21 cellular contexts compared by ENCODE assay signal in the genomic region with DNA sequence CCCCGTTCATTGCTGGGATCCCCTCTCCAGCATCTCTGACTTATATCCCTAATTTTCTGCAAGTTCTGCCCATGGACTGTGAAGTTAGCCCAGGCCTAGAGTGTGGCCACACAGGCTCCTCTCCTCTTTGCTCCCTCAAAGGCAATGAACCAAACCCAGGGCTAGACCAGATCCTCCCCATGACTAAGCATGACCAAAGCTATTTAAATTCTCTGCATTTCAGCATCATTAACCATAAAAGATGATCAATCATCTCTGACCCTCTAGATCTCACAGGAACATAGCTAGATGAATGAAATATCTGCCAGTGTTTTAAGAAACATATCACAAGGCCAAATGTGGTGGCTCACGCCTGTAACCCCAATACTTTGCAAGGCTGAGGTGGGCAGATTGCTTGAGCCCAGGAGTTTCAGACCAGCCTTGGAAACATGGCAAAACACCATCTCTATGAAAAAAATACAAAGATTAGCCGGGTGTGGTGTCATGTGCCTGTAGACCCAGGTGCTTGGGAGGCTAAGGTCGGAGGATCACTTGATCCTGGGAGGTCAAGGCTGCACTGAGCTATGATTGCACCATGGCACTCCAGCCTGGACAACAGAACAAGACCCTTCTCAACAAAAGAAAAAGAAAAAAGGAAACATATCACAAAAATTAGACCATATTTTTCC. TPM values are rescaled to one million over a fixed set of nuclear protein-coding genes. Genes with fewer than 3 reads are reported as not detected.
DNase-seq lines count a peak whose midpoint lies in the region; ATAC-seq and TF ChIP-seq lines count a peak whose summit lies in the region.
"Had no signal": no experiment of that assay in that cellular context is flagged by ENCODE, and none has a peak within 500 bp of the region (broad histone marks: within the 10 kb centered on the region; RNA-seq: fewer than 3 reads in every experiment).

No MANE protein-coding gene starts in this region.

- H3K4me1 Mint-ChIP-seq in HFFc6 (ENCODE audit: low read depth) = peaks cover 61% of the 10 kb centered on the region
- H3K4me1 Mint-ChIP-seq in activated CD4-positive, alpha-beta memory T cell treated with anti-CD3 and anti-CD28 coated beads, Interleukin-2, amount 10 ng/mL, durations not matched to agents 7 days and 5 days = peaks cover 3% of the 10 kb centered on the region
- peaks cover 5% of the 10 kb centered on the region for H3K4me1 Mint-ChIP-seq in CD4-positive, alpha-beta T cell (ENCODE audit: low read depth)
- H3K4me1 Mint-ChIP-seq: nephron progenitor cell had no signal

- H3K27ac ChIP-seq in CD4-positive, alpha-beta T cell (ENCODE audit: low read depth, low read length) = no peak overlapping the region

- peaks cover 7% of the 10 kb centered on the region for H3K27me3 Mint-ChIP-seq in HFFc6 (ENCODE audit: insufficient read depth)
- H3K27me3 Mint-ChIP-seq in activated CD4-positive, alpha-beta memory T cell treated with anti-CD3 and anti-CD28 coated beads, Interleukin-2, amount 10 ng/mL, durations not matched to agents 7 days and 5 days = peaks cover 4% of the 10 kb centered on the region
- no peaks in the 10 kb centered on the region for H3K27me3 Mint-ChIP-seq in CD4-positive, alpha-beta T cell
- H3K27me3 Mint-ChIP-seq: stimulated activated naive CD8-positive, alpha-beta T cell treated with anti-CD3 and anti-CD28 coated beads, Interleukin-15, amount 100 ng/mL, for 72 hours had no signal

- in situ Hi-C loops in ACHN (cut with HindIII; ENCODE audit: low pct_ligation_motif_present, low pct_unique_long_range_greater_than_20kb, low sequenced_read_pairs) = no loop called here

- H3K4me3 Mint-ChIP-seq in HFFc6 = peak overlapping the region; percentile 34
- H3K4me3 Mint-ChIP-seq in activated CD4-positive, alpha-beta memory T cell treated with anti-CD3 and anti-CD28 coated beads, Interleukin-2, amount 10 ng/mL, durations not matched to agents 7 days and 5 days = no peak overlapping the region
- no peak overlapping the region for H3K4me3 Mint-ChIP-seq in CD4-positive, alpha-beta T cell
- H3K4me3 Mint-ChIP-seq: nephron progenitor cell; stimulated activated naive CD8-positive, alpha-beta T cell treated with anti-CD3 and anti-CD28 coated beads, Interleukin-15, amount 100 ng/mL, for 72 hours; WTC11 had no signal

- TF ChIP-seq CTCF in HFFc6 (IDR thresholded peaks at IDR 0.05) (no peak), foreskin fibroblast (IDR thresholded peaks at IDR 0.05; ENCODE audit: low read depth, low read length) (no peak)
- TF ChIP-seq CTCF in CD4-positive, alpha-beta T cell (IDR thresholded peaks at IDR 0.05) = no peak

- DNase-seq in ACHN (peak; percentile 79), HFFc6 (peak; percentile 77), SW480 (ENCODE audit: low spot score) (peak; percentile 33), foreskin fibroblast (peak; percentile 14 to 26), NCI-H446 (lab: John Stamatoyannopoulos, UW) (no peak)
- DNase-seq in activated CD4-positive, alpha-beta memory T cell treated with anti-CD3 and anti-CD28 coated beads, Interleukin-2, amount 10 ng/mL, durations not matched to agents 7 days and 5 days = no peak
- no peak for DNase-seq in CD4-positive, alpha-beta T cell
- DNase-seq: activated CD8-positive, alpha-beta memory T cell treated with anti-CD3 and anti-CD28 coated beads for 24 hours; glutamatergic neuron; H7; KBM-7; mesenchymal stem cell; NCI-H1417; nephron progenitor cell; RPMI8226; stimulated activated CD4-positive, alpha-beta T cell treated with anti-CD3 and anti-CD28 coated beads, Interleukin-15, amount 100 ng/mL, for 24 hours; stimulated activated naive CD8-positive, alpha-beta T cell treated with anti-CD3 and anti-CD28 coated beads, Interleukin-15, amount 100 ng/mL, for 72 hours had no signal

- H3K9me3 ChIP-seq in CD4-positive, alpha-beta T cell (ENCODE audit: control insufficient read depth, low read length) = no peaks in the 10 kb centered on the region

- POLR2A ChIA-PET in activated CD4-positive, alpha-beta memory T cell treated with anti-CD3 and anti-CD28 coated beads, Interleukin-2, amount 10 ng/mL, durations not matched to agents 7 days and 5 days (lab: Charles Lee) = interaction anchor here (1.0 kb wide), 1 partner anchor 9 kb away, joined by 3 read pairs; no protein-coding TSS in a partner anchor
- POLR2A ChIA-PET in CD4-positive, alpha-beta T cell (lab: Charles Lee) = interaction anchor here (0.6 kb wide), 1 partner anchor 1669 kb away, joined by 4 read pairs; no protein-coding TSS in a partner anchor

- H3K27ac Mint-ChIP-seq in HFFc6 = peak overlapping the region; percentile 81
- no peak overlapping the region for H3K27ac Mint-ChIP-seq in activated CD4-positive, alpha-beta memory T cell treated with anti-CD3 and anti-CD28 coated beads, Interleukin-2, amount 10 ng/mL, durations not matched to agents 7 days and 5 days
- no peak overlapping the region for H3K27ac Mint-ChIP-seq in CD4-positive, alpha-beta T cell
- H3K27ac Mint-ChIP-seq: nephron progenitor cell; stimulated activated naive CD8-positive, alpha-beta T cell treated with anti-CD3 and anti-CD28 coated beads, Interleukin-15, amount 100 ng/mL, for 72 hours; WTC11 had no signal

- no peaks in the 10 kb centered on the region for H3K9me3 Mint-ChIP-seq in HFFc6
- no peaks in the 10 kb centered on the region for H3K9me3 Mint-ChIP-seq in activated CD4-positive, alpha-beta memory T cell treated with anti-CD3 and anti-CD28 coated beads, Interleukin-2, amount 10 ng/mL, durations not matched to agents 7 days and 5 days
- H3K9me3 Mint-ChIP-seq in CD4-positive, alpha-beta T cell = no peaks in the 10 kb centered on the region
- H3K9me3 Mint-ChIP-seq: nephron progenitor cell; stimulated activated naive CD8-positive, alpha-beta T cell treated with anti-CD3 and anti-CD28 coated beads, Interleukin-15, amount 100 ng/mL, for 72 hours; WTC11 had no signal

- no peak overlapping the region for H3K4me3 ChIP-seq in foreskin fibroblast (ENCODE audit: low read depth in 1 of 2, low read length in 2 of 2)

- no peaks in the 10 kb centered on the region for H3K36me3 Mint-ChIP-seq in HFFc6 (ENCODE audit: low read depth)
- H3K36me3 Mint-ChIP-seq in activated CD4-positive, alpha-beta memory T cell treated with anti-CD3 and anti-CD28 coated beads, Interleukin-2, amount 10 ng/mL, durations not matched to agents 7 days and 5 days (ENCODE audit: low read depth) = no peaks in the 10 kb centered on the region
- H3K36me3 Mint-ChIP-seq in CD4-positive, alpha-beta T cell (ENCODE audit: low read depth) = no peaks in the 10 kb centered on the region
- H3K36me3 Mint-ChIP-seq: WTC11 had no signal

- no peak for ATAC-seq in CD4-positive, alpha-beta T cell (ENCODE audit: poor library complexity)
- no peak for ATAC-seq in HG02870 (IDR thresholded peaks at IDR 0.05; ENCODE audit: unreplicated experiment)
- ATAC-seq: stimulated activated naive CD8-positive, alpha-beta T cell treated with anti-CD3 and anti-CD28 coated beads, Interleukin-15, amount 100 ng/mL, for 72 hours; WTC11 had no signal

- intact Hi-C loops in CD4-positive, alpha-beta T cell (cut with DNase I, micrococcal nuclease) = no loop called here

- CTCF ChIA-PET in activated CD4-positive, alpha-beta memory T cell treated with anti-CD3 and anti-CD28 coated beads, Interleukin-2, amount 10 ng/mL, durations not matched to agents 7 days and 5 days (lab: Charles Lee) = no interaction called here
- CTCF ChIA-PET in CD4-positive, alpha-beta T cell (lab: Charles Lee) = no interaction called here

- no peaks in the 10 kb centered on the region for H3K27me3 ChIP-seq in CD4-positive, alpha-beta T cell (ENCODE audit: control insufficient read depth, insufficient read depth, low read length)

RNA-seq across cellular contexts. Expression of a gene that starts 2.2 kb away (rescaled TPM):
- not detected for total RNA-seq in HFFc6 (2021; fragmentation: NEBNext Ultra II Directional; extraction: Animal tissue kit (Norgen Biotek cat#: 25700))
- total RNA-seq in activated CD4-positive, alpha-beta memory T cell treated with anti-CD3 and anti-CD28 coated beads, Interleukin-2, amount 10 ng/mL, durations not matched to agents 7 days and 5 days = not detected
- total RNA-seq in CD4-positive, alpha-beta T cell = not detected
- total RNA-seq: G401, H7, pulmonary artery endothelial cell, WTC11 had no signal

RNA-seq across cellular contexts. Expression of a gene that starts 15.8 kb away (rescaled TPM):
- under 1 TPM in 4 of 6 experiments, not detected in 2; 0.18 to 0.31 (median 0.30) TPM for total RNA-seq in HFFc6 (2021; fragmentation: NEBNext Ultra II Directional; extraction: Animal tissue kit (Norgen Biotek cat#: 25700))
- total RNA-seq in activated CD4-positive, alpha-beta memory T cell treated with anti-CD3 and anti-CD28 coated beads, Interleukin-2, amount 10 ng/mL, durations not matched to agents 7 days and 5 days = not detected
- total RNA-seq in CD4-positive, alpha-beta T cell = not detected
- total RNA-seq: G401, H7, pulmonary artery endothelial cell, WTC11 had no signal

RNA-seq across cellular contexts. Expression of a gene that starts 21.0 kb away (rescaled TPM):
- not detected for total RNA-seq in HFFc6 (2021; fragmentation: NEBNext Ultra II Directional; extraction: Animal tissue kit (Norgen Biotek cat#: 25700))
- total RNA-seq in activated CD4-positive, alpha-beta memory T cell treated with anti-CD3 and anti-CD28 coated beads, Interleukin-2, amount 10 ng/mL, durations not matched to agents 7 days and 5 days = not detected
- total RNA-seq in CD4-positive, alpha-beta T cell = not detected
- total RNA-seq: G401, H7, pulmonary artery endothelial cell, WTC11 had no signal

RNA-seq across cellular contexts. Expression of a gene that starts 36.0 kb away (rescaled TPM):
- total RNA-seq in HFFc6 (2021; fragmentation: NEBNext Ultra II Directional; extraction: Animal tissue kit (Norgen Biotek cat#: 25700)) = not detected
- not detected for total RNA-seq in activated CD4-positive, alpha-beta memory T cell treated with anti-CD3 and anti-CD28 coated beads, Interleukin-2, amount 10 ng/mL, durations not matched to agents 7 days and 5 days
- not detected for total RNA-seq in CD4-positive, alpha-beta T cell
- total RNA-seq: G401, H7, pulmonary artery endothelial cell, WTC11 had no signal

RNA-seq across cellular contexts. Expression of a gene that starts 50.7 kb away (rescaled TPM):
- total RNA-seq in HFFc6 (2021; fragmentation: NEBNext Ultra II Directional; extraction: Animal tissue kit (Norgen Biotek cat#: 25700)) = under 1 TPM in 1 of 6 experiments, not detected in 5; 0.30 TPM
- not detected for total RNA-seq in activated CD4-positive, alpha-beta memory T cell treated with anti-CD3 and anti-CD28 coated beads, Interleukin-2, amount 10 ng/mL, durations not matched to agents 7 days and 5 days
- not detected for total RNA-seq in CD4-positive, alpha-beta T cell
- total RNA-seq: H7, pulmonary artery endothelial cell, WTC11 had no signal

Comparison
In these comparisons a context has a peak if more than half of its experiments do, and no peak if none do; other contexts are left out.
1. DNase-seq: peak in ACHN (single experiment), HFFc6 (single experiment), SW480 (single experiment) and foreskin fibroblast (2 of 2); none in activated CD4-positive, alpha-beta memory T cell treated with anti-CD3 and anti-CD28 coated beads, Interleukin-2, amount 10 ng/mL, durations not matched to agents 7 days and 5 days (single experiment), CD4-positive, alpha-beta T cell (0 of 10) and NCI-H446 (0 of 2).